Comparison of ENCODE assay signal across 19 cellular contexts in the genomic region with DNA sequence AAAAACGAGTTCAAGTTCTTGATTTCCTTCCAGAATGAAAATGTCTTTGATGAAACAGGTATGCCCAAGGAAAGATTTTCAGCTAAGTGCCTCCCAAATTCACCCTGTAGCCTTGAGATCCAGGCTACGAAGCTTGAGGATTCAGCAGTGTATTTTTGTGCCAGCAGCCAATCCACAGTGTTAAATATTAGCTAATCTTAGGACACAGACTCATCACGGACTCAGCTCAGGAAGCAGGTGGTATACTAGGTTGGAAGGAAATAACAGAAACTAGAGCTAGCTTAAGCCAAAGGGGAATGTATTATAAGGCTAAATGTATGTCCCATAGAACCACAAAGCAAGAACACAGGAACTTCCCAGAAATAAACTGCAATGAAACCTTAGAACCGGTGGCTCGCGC.
"Had no signal": no experiment of that assay in that cellular context is flagged by ENCODE, and none has a peak within 500 bp of the region (broad histone marks: within the 10 kb centered on the region; RNA-seq: fewer than 3 reads in every experiment).

No MANE protein-coding gene starts in this region.

- H3K27me3 ChIP-seq: brain microvascular endothelial cell, colonic mucosa, neutrophil, upper lobe of left lung had no signal

- H3K36me3 ChIP-seq: brain microvascular endothelial cell, colonic mucosa, neutrophil, thoracic aorta, upper lobe of left lung had no signal

- ATAC-seq: activated CD8-positive, alpha-beta T cell treated with anti-CD3 and anti-CD28 coated beads for 36 hours; activated naive CD8-positive, alpha-beta T cell treated with anti-CD3 and anti-CD28 coated beads, Interleukin-2, amount 50 U/mL, for 24 hours; natural killer cell treated with Interleukin-12 subunit alpha and Interleukin-12 subunit beta and Interleukin-15 and Interleukin-18, amount 100 ng/mL, for 72 hours; sciatic nerve; stimulated activated effector memory CD8-positive, alpha-beta T cell treated with anti-CD3 and anti-CD28 coated beads, Interleukin-12 subunit alpha, Interleukin-12 subunit beta, amount 100 ng/mL, for 72 hours had no signal

- H3K27ac ChIP-seq: brain microvascular endothelial cell, colonic mucosa, neutrophil, parathyroid adenoma, thoracic aorta, upper lobe of left lung had no signal

- DNase-seq: activated CD4-positive, alpha-beta T cell treated with anti-CD3 and anti-CD28 coated beads, Interleukin-2, amount 10 ng/mL, durations not matched to agents 24 days and 14 days; activated CD8-positive, alpha-beta T cell treated with anti-CD3 and anti-CD28 coated beads for 36 hours; activated naive CD4-positive, alpha-beta T cell treated with anti-CD3 and anti-CD28 coated beads for 36 hours; activated naive CD8-positive, alpha-beta T cell treated with anti-CD3 and anti-CD28 coated beads, Interleukin-2, amount 50 U/mL, for 24 hours; activated T-cell treated with anti-CD3 and anti-CD28 coated beads, Interleukin-2, amount 50 U/mL, for 24 hours; anterior cingulate cortex; brain microvascular endothelial cell; colonic mucosa; foreskin melanocyte; kidney; stimulated activated CD4-positive, alpha-beta T cell treated with anti-CD3 and anti-CD28 coated beads, Interleukin-4, amount 100 ng/mL, for 24 hours; T1000; upper lobe of left lung had no signal

- H3K4me3 ChIP-seq: colonic mucosa, thoracic aorta, upper lobe of left lung had no signal

- H3K9me3 ChIP-seq: colonic mucosa, neutrophil, thoracic aorta, upper lobe of left lung had no signal

- H3K4me1 ChIP-seq: colonic mucosa, parathyroid adenoma, upper lobe of left lung had no signal

- H3K9ac ChIP-seq: parathyroid adenoma had no signal
